In the genomic region with DNA sequence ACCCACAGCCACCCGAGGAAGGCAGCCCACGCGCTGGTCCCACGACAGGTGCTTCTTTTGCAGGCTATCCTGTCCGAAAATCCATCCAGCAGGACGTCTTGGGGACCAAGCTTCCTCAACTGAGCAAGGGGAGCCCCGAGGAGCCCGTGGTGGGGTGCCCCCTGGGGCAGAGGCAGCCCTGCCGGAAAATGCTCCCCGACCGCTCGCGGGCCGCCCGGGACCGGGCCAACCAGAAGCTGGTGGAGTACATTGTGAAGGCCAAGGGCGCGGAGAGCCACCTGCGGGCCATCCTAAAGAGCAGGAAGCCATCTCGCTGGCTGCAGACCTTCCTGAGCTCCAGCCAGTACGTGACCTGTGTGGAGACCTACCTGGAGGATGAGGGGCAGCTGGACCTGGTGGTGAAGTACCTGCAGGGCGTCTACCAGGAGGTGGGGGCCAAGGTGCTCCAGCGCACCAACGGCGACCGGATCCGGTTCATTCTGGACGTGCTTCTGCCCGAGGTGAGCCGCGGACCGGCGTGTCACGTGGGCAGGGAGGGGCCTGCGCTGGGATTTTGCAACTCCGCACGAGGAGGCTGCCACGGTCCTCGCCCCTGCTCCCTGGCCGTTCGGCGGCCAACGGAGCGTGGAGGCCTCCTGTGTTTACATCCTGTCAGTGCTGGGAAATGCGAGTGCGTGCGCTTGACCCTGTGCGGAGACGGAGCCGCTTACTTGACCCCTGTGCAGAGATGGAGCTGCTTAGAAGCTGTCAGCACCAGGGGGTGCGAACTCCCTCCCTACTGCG, we compare ENCODE assay signal across 1 cellular context.
TF ChIP-seq lines count a peak whose summit lies in the region.

No MANE protein-coding gene starts in this region.

TF ChIP-seq in IMR-90, 13 proteins besides CTCF, POLR2A, EP300 and RAD21:
- no peak for TF ChIP-seq BHLHE40 (IDR thresholded peaks at IDR 0.05; ENCODE audit: low read depth, low read length)
TF ChIP-seq in IMR-90: peak in this region for 0.
